In the genomic region with DNA sequence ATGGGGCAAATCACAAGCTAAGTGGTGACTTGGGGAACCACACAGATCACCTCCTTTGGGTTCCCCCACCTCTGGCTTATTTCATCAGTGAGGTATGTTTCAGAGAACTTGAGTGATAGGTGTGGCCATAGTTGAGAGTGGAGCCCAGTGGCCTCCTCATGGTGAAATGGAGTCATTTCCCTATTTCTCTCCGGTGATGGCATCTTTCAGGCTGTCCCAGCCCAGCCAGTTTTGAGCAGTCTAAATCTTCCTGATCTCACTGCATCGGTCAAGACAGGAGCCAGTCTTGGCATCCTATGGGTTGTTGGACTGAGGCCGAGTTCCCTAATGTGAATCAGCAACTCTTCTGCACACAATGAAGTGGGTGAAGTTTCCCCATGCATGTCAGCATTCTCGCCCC, we compare ENCODE assay signal across 19 cellular contexts.
"Had no signal": no experiment of that assay in that cellular context is flagged by ENCODE, and none has a peak within 500 bp of the region (broad histone marks: within the 10 kb centered on the region; RNA-seq: fewer than 3 reads in every experiment).

No MANE protein-coding gene starts in this region.

- H3K36me3 ChIP-seq: neutrophil, right lobe of liver, spleen had no signal

- H3K4me1 ChIP-seq: body of pancreas, foreskin keratinocyte, psoas muscle, spleen, testis had no signal

- DNase-seq: activated CD4-positive, alpha-beta T cell treated with anti-CD3 and anti-CD28 coated beads, Interleukin-2, amount 50 U/mL, for 1 hour; activated effector memory CD4-positive, alpha-beta T cell treated with Interleukin-2 at 50 U/mL for 16 hours; activated T-cell treated with anti-CD3 and anti-CD28 coated beads, Interleukin-2, amount 50 U/mL, for 1 hour; amniotic stem cell; body of pancreas; effector memory CD4-positive, alpha-beta T cell; foreskin keratinocyte; left colon; naive thymus-derived CD4-positive, alpha-beta T cell; right lobe of liver; spleen; stimulated activated CD4-positive, alpha-beta T cell treated with anti-CD3 and anti-CD28 coated beads, Interleukin-1b, Interleukin-23, amount 100 ng/mL, for 48 hours; stimulated activated naive B cell treated with anti-CD40 and anti-IgM and Interleukin-4, amounts not matched to agents 10 μg/mL and 1 μg/mL and 100 μg/mL, for 72 hours; T-helper 2 cell; testis had no signal

- H3K9me3 ChIP-seq: neutrophil, right lobe of liver, testis had no signal

- H3K4me3 ChIP-seq: body of pancreas, lung, psoas muscle, right lobe of liver, spleen, testis had no signal

- H3K27me3 ChIP-seq: body of pancreas, foreskin keratinocyte, neutrophil, right lobe of liver, testis had no signal

- H3K27ac ChIP-seq: body of pancreas, foreskin keratinocyte, neutrophil, psoas muscle, right lobe of liver, spleen, testis had no signal

- ATAC-seq: activated naive CD4-positive, alpha-beta T cell treated with anti-CD3 and anti-CD28 coated beads, Interleukin-2, amount 50 U/mL, for 72 hours; body of pancreas; foreskin keratinocyte; left colon; naive thymus-derived CD4-positive, alpha-beta T cell; right lobe of liver; stimulated activated naive B cell treated with anti-CD40 and anti-IgM and Interleukin-4, amounts not matched to agents 10 μg/mL and 1 μg/mL and 100 μg/mL, for 72 hours had no signal
